1 cellular context compared by ENCODE assay signal in the genomic region with DNA sequence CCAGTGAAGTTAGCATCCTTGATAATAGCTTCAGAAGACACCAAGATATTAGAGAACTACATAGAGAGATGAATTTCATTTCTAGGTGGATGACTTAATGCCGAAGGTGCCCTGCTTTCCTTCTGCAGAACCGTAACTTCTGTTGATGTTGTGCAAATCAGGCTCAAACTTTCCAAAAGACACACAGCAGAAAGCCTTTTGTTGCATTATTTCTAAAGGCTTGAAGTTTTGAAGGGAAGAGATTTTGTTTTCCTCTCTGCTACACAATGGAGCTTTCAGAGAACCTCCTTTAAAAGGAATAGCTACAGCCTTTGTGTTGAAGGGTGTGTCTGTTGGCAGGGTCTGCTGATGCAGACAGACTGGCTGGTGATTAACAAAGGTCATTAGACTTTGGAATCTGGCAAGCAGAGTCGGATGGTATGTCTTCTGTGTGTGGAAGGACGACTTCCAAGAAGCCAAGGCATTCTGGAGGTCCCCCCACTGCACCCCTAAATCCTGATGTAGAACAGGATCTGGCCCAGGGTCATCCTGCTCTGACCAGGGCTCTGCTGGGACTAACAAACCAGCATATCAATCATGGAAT.
TF ChIP-seq lines count a peak whose summit lies in the region.

No MANE protein-coding gene starts in this region.

TF ChIP-seq in K562, 482 proteins besides CTCF, POLR2A, EP300 and RAD21:
- no peak for TF ChIP-seq TOE1 (IDR thresholded peaks at IDR 0.05; ENCODE audit: borderline replicate concordance)
- TF ChIP-seq TOE1 (CRISPR knock-in tag; IDR thresholded peaks at IDR 0.05; ENCODE audit: borderline replicate concordance, low read depth): no peak
- no peak for TF ChIP-seq RBM39 (optimal IDR thresholded peaks at IDR 0.05; ENCODE audit: low read depth, low read length)
- TF ChIP-seq, protein P1, sequence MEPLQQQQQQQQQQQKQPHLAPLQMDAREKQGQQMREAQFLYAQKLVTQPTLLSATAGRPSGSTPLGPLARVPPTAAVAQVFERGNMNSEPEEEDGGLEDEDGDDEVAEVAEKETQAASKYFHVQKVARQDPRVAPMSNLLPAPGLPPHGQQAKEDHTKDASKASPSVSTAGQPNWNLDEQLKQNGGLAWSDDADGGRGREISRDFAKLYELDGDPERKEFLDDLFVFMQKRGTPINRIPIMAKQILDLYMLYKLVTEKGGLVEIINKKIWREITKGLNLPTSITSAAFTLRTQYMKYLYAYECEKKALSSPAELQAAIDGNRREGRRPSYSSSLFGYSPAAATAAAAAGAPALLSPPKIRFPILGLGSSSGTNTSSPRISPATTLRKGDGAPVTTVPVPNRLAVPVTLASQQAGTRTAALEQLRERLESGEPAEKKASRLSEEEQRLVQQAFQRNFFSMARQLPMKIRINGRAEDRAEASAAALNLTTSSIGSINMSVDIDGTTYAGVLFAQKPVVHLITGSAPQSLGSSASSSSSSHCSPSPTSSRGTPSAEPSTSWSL (CRISPR knock-in tag; IDR thresholded peaks at IDR 0.05; ENCODE audit: borderline replicate concordance): no peak
- TF ChIP-seq MCM3 (IDR thresholded peaks at IDR 0.05): no peak
- TF ChIP-seq, protein P2, sequence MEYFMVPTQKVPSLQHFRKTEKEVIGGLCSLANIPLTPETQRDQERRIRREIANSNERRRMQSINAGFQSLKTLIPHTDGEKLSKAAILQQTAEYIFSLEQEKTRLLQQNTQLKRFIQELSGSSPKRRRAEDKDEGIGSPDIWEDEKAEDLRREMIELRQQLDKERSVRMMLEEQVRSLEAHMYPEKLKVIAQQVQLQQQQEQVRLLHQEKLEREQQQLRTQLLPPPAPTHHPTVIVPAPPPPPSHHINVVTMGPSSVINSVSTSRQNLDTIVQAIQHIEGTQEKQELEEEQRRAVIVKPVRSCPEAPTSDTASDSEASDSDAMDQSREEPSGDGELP (CRISPR knock-in tag; IDR thresholded peaks at IDR 0.05; ENCODE audit: borderline replicate concordance): no peak
- TF ChIP-seq ZNF785 (CRISPR knock-in tag; IDR thresholded peaks at IDR 0.05): no peak
- TF ChIP-seq TEAD2 (tag; IDR thresholded peaks at IDR 0.05): no peak
- no peak for TF ChIP-seq ZNF586 (CRISPR knock-in tag; conservative IDR thresholded peaks at IDR 0.05)
- TF ChIP-seq ZNF146 (CRISPR knock-in tag; IDR thresholded peaks at IDR 0.05; ENCODE audit: unreplicated experiment): no peak
- no peak for TF ChIP-seq JUND (IDR thresholded peaks at IDR 0.05; ENCODE audit: borderline replicate concordance, low read depth, low read length)
- no peak for TF ChIP-seq JUND (tag; IDR thresholded peaks at IDR 0.05; ENCODE audit: borderline replicate concordance, low read depth, low read length)
- TF ChIP-seq CREM (IDR thresholded peaks at IDR 0.05; ENCODE audit: low read depth): no peak
- no peak for TF ChIP-seq PHF21A (IDR thresholded peaks at IDR 0.05; ENCODE audit: borderline replicate concordance, low read depth)
- no peak for TF ChIP-seq ATF1 (CRISPR knock-in tag; IDR thresholded peaks at IDR 0.05)
- no peak for TF ChIP-seq ATF1 (tag; IDR thresholded peaks at IDR 0.05)
- TF ChIP-seq TCF7L2 (IDR thresholded peaks at IDR 0.05; ENCODE audit: low read depth, low read length): no peak
- TF ChIP-seq ELF1 (tag; IDR thresholded peaks at IDR 0.05): no peak
- TF ChIP-seq, protein P3, sequence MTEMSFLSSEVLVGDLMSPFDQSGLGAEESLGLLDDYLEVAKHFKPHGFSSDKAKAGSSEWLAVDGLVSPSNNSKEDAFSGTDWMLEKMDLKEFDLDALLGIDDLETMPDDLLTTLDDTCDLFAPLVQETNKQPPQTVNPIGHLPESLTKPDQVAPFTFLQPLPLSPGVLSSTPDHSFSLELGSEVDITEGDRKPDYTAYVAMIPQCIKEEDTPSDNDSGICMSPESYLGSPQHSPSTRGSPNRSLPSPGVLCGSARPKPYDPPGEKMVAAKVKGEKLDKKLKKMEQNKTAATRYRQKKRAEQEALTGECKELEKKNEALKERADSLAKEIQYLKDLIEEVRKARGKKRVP (CRISPR knock-in tag; IDR thresholded peaks at IDR 0.05): no peak
- TF ChIP-seq, protein P4, sequence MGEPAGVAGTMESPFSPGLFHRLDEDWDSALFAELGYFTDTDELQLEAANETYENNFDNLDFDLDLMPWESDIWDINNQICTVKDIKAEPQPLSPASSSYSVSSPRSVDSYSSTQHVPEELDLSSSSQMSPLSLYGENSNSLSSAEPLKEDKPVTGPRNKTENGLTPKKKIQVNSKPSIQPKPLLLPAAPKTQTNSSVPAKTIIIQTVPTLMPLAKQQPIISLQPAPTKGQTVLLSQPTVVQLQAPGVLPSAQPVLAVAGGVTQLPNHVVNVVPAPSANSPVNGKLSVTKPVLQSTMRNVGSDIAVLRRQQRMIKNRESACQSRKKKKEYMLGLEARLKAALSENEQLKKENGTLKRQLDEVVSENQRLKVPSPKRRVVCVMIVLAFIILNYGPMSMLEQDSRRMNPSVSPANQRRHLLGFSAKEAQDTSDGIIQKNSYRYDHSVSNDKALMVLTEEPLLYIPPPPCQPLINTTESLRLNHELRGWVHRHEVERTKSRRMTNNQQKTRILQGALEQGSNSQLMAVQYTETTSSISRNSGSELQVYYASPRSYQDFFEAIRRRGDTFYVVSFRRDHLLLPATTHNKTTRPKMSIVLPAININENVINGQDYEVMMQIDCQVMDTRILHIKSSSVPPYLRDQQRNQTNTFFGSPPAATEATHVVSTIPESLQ (CRISPR knock-in tag; IDR thresholded peaks at IDR 0.05): no peak
- no peak for TF ChIP-seq ZFP30 (CRISPR knock-in tag; IDR thresholded peaks at IDR 0.05; ENCODE audit: borderline replicate concordance)
